In the genomic region with DNA sequence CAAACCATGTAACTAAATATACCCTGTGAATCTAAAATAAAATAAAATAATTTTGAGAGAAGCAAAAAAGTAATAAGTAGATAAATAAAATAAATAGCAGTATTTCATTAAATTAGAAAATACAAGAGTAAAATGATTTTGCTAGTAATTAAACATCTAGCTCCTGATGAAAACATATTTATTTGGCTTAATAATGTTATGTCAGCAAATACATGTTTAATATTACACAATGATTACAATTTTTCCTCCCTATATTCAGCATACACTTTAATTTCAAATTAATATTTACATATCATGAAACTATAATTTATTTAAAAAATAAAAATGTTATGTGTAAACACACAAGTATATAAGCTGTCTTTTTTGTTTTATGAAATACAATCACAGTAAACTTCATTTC, we compare ENCODE assay signal across 26 cellular contexts.
"Had no signal": no experiment of that assay in that cellular context is flagged by ENCODE, and none has a peak within 500 bp of the region (broad histone marks: within the 10 kb centered on the region; RNA-seq: fewer than 3 reads in every experiment).

No MANE protein-coding gene starts in this region.

- H3K4me1 ChIP-seq: left ventricle myocardium inferior, neural progenitor cell, right atrium auricular region, spleen, suprapubic skin, tibial artery, upper lobe of right lung had no signal

- H3K27ac ChIP-seq: left ventricle myocardium inferior, neural progenitor cell, neutrophil, right atrium auricular region, skin epidermis, spleen, suprapubic skin, thoracic aorta, tibial artery, upper lobe of right lung had no signal

- DNase-seq: hippocampal formation; left ventricle myocardium inferior; mesendoderm; naive B cell; natural killer cell; nephron progenitor cell; occipital lobe; spleen; stimulated activated CD4-positive, alpha-beta T cell treated with anti-CD3 and anti-CD28 coated beads, Interleukin-4, amount 100 ng/mL, for 24 hours; stimulated activated naive CD4-positive, alpha-beta T cell; tibial artery; trophoblast cell; upper lobe of right lung had no signal

- H3K4me2 ChIP-seq: neural progenitor cell had no signal

- H3K4me3 ChIP-seq: left ventricle myocardium inferior, lung, neural progenitor cell, right atrium auricular region, skin epidermis, spleen, suprapubic skin, thoracic aorta, tibial artery, upper lobe of right lung had no signal

- H3K36me3 Mint-ChIP-seq: mesothelial cell of epicardium; naive B cell; neural progenitor cell; stimulated activated effector memory CD8-positive, alpha-beta T cell treated with anti-CD3 and anti-CD28 coated beads, Interleukin-12 subunit alpha, Interleukin-12 subunit beta, amount 100 ng/mL, for 72 hours had no signal

- H3K9me3 ChIP-seq: left ventricle myocardium inferior, neutrophil, right atrium auricular region, spleen, suprapubic skin, thoracic aorta, tibial artery, upper lobe of right lung had no signal

- H3K36me3 ChIP-seq: left ventricle myocardium inferior, neural progenitor cell, neutrophil, right atrium auricular region, spleen, suprapubic skin, thoracic aorta, tibial artery, upper lobe of right lung had no signal

- H2AFZ ChIP-seq: neural progenitor cell had no signal

- ATAC-seq: natural killer cell; sciatic nerve; stimulated activated effector memory CD8-positive, alpha-beta T cell treated with anti-CD3 and anti-CD28 coated beads, Interleukin-12 subunit alpha, Interleukin-12 subunit beta, amount 100 ng/mL, for 72 hours; upper lobe of right lung had no signal

- FAIRE-seq: urothelium cell line had no signal

- H3K27ac Mint-ChIP-seq: mesothelial cell of epicardium; naive B cell; natural killer cell; nephron progenitor cell; neural progenitor cell; progenitor cell of endocrine pancreas; stimulated activated effector memory CD8-positive, alpha-beta T cell treated with anti-CD3 and anti-CD28 coated beads, Interleukin-12 subunit alpha, Interleukin-12 subunit beta, amount 100 ng/mL, for 72 hours; stimulated activated naive CD8-positive, alpha-beta T cell treated with anti-CD3 and anti-CD28 coated beads, Interleukin-15, Interleukin-2, amounts not matched to agents 100 ng/mL and 50 ng/mL, for 24 hours had no signal

- H3K9me3 Mint-ChIP-seq: mesothelial cell of epicardium; nephron progenitor cell; neural progenitor cell; stimulated activated naive CD8-positive, alpha-beta T cell treated with anti-CD3 and anti-CD28 coated beads, Interleukin-15, Interleukin-2, amounts not matched to agents 100 ng/mL and 50 ng/mL, for 24 hours had no signal

- H3K9ac ChIP-seq: neural progenitor cell had no signal

- H3K27me3 ChIP-seq: neural progenitor cell, neutrophil, right atrium auricular region, spleen, suprapubic skin, tibial artery, upper lobe of right lung had no signal
